ENCODE assay signal across 25 cellular contexts in the genomic region with DNA sequence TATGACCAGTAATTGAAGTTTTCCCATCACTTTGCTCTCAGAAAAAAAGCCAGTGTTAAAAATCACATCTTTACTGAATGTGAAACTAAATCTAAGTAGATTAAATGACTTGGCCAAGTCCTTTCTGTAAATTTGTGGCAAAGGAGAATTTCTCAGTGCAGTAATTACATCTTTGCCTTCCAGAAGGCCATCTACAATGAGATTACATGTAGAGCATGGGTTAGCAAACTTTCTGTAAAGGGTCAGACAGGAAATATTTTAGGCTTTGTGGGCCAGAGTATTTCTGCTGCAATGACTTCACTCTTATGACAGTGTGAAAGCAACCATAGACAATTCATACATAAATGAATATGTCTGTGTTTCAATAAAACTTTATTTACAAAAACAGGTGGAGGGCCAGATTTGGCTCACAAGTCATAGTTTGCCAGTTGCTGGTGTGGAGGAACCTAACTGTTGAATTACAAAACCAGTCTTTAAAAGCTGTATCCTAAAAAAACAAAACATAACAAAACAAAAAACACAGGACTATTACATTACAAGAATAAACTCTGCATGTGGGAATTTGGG.
"Had no signal": no experiment of that assay in that cellular context is flagged by ENCODE, and none has a peak within 500 bp of the region (broad histone marks: within the 10 kb centered on the region; RNA-seq: fewer than 3 reads in every experiment).

No MANE protein-coding gene starts in this region.

- H3K36me3 Mint-ChIP-seq: activated CD4-positive, alpha-beta memory T cell treated with anti-CD3 and anti-CD28 coated beads for 36 hours; activated naive CD4-positive, alpha-beta T cell treated with anti-CD3 and anti-CD28 coated beads, Interleukin-2, amount 50 U/mL, for 24 hours; activated naive CD8-positive, alpha-beta T cell treated with anti-CD3 and anti-CD28 coated beads for 36 hours had no signal

- H3K9me3 Mint-ChIP-seq: activated CD4-positive, alpha-beta memory T cell treated with anti-CD3 and anti-CD28 coated beads for 36 hours; activated CD4-positive, alpha-beta T cell treated with anti-CD3 and anti-CD28 coated beads, Interleukin-2, amount 10 ng/mL, durations not matched to agents 24 days and 14 days; activated naive CD4-positive, alpha-beta T cell treated with anti-CD3 and anti-CD28 coated beads for 36 hours; activated naive CD4-positive, alpha-beta T cell treated with anti-CD3 and anti-CD28 coated beads, Interleukin-2, amount 50 U/mL, for 24 hours; activated naive CD8-positive, alpha-beta T cell treated with anti-CD3 and anti-CD28 coated beads for 36 hours; activated naive CD8-positive, alpha-beta T cell treated with anti-CD3 and anti-CD28 coated beads, Interleukin-2, amount 50 U/mL, for 24 hours; activated T-helper 2 cell treated with anti-CD3 and anti-CD28 coated beads, Interferon-gamma antibody, Interleukin-2, Interleukin-4, amounts not matched to agents 10 μg/mL and 5 μg/mL and 100 μg/mL, durations not matched to agents 14 hours and 24 hours and 36 hours had no signal

- DNase-seq: activated CD4-positive, alpha-beta memory T cell treated with anti-CD3 and anti-CD28 coated beads for 36 hours; activated CD4-positive, alpha-beta T cell treated with anti-CD3 and anti-CD28 coated beads for 36 hours; activated CD4-positive, alpha-beta T cell treated with anti-CD3 and anti-CD28 coated beads, Interleukin-2, amount 10 ng/mL, durations not matched to agents 24 days and 14 days; activated CD4-positive, CD25-positive, alpha-beta regulatory T cell; activated CD4-positive, CD25-positive, alpha-beta regulatory T cell treated with anti-CD3 and anti-CD28 coated beads, Interleukin-2, amount 50 U/mL, for 72 hours; activated effector memory CD4-positive, alpha-beta T cell treated with anti-CD3 and anti-CD28 coated beads, Interleukin-2, amount 50 U/mL, for 16 hours; activated naive CD4-positive, alpha-beta T cell treated with anti-CD3 and anti-CD28 coated beads for 36 hours; activated naive CD8-positive, alpha-beta T cell treated with anti-CD3 and anti-CD28 coated beads for 36 hours; activated naive CD8-positive, alpha-beta T cell treated with anti-CD3 and anti-CD28 coated beads, Interleukin-2, amount 50 U/mL, for 24 hours; activated T-cell treated with anti-CD3 and anti-CD28 coated beads, Interleukin-2, amount 50 U/mL, for 1 hour; adrenal gland; amygdala; aorta; body of pancreas; caudate nucleus; colonic mucosa; effector CD8-positive, alpha-beta T cell; esophagus squamous epithelium; foreskin melanocyte; head of caudate nucleus; T-helper 17 cell had no signal

- H3K27me3 Mint-ChIP-seq: activated CD4-positive, alpha-beta memory T cell treated with anti-CD3 and anti-CD28 coated beads for 36 hours; activated CD4-positive, alpha-beta T cell treated with anti-CD3 and anti-CD28 coated beads for 36 hours; activated naive CD4-positive, alpha-beta T cell treated with anti-CD3 and anti-CD28 coated beads, Interleukin-2, amount 50 U/mL, for 24 hours; activated naive CD8-positive, alpha-beta T cell treated with anti-CD3 and anti-CD28 coated beads for 36 hours; activated naive CD8-positive, alpha-beta T cell treated with anti-CD3 and anti-CD28 coated beads, Interleukin-2, amount 50 U/mL, for 24 hours; T-helper 17 cell had no signal

- H3K4me3 Mint-ChIP-seq: activated CD4-positive, alpha-beta memory T cell treated with anti-CD3 and anti-CD28 coated beads for 36 hours; activated CD4-positive, alpha-beta T cell treated with anti-CD3 and anti-CD28 coated beads for 36 hours; activated CD4-positive, alpha-beta T cell treated with anti-CD3 and anti-CD28 coated beads, Interleukin-2, amount 10 ng/mL, durations not matched to agents 24 days and 14 days; activated naive CD4-positive, alpha-beta T cell treated with anti-CD3 and anti-CD28 coated beads for 36 hours; activated naive CD4-positive, alpha-beta T cell treated with anti-CD3 and anti-CD28 coated beads, Interleukin-2, amount 50 U/mL, for 24 hours; activated naive CD8-positive, alpha-beta T cell treated with anti-CD3 and anti-CD28 coated beads for 36 hours; activated naive CD8-positive, alpha-beta T cell treated with anti-CD3 and anti-CD28 coated beads, Interleukin-2, amount 50 U/mL, for 24 hours; T-helper 17 cell had no signal

- H3K4me3 ChIP-seq: adrenal gland, body of pancreas, colonic mucosa, esophagus squamous epithelium, gastroesophageal sphincter had no signal

- ATAC-seq: activated CD4-positive, alpha-beta T cell treated with anti-CD3 and anti-CD28 coated beads for 36 hours; activated naive CD8-positive, alpha-beta T cell treated with anti-CD3 and anti-CD28 coated beads, Interleukin-2, amount 50 U/mL, for 24 hours; body of pancreas; gastroesophageal sphincter; T-helper 17 cell had no signal

- H3K27ac Mint-ChIP-seq: activated CD4-positive, alpha-beta memory T cell treated with anti-CD3 and anti-CD28 coated beads for 36 hours; activated CD4-positive, alpha-beta T cell treated with anti-CD3 and anti-CD28 coated beads for 36 hours; activated CD4-positive, alpha-beta T cell treated with anti-CD3 and anti-CD28 coated beads, Interleukin-2, amount 10 ng/mL, durations not matched to agents 24 days and 14 days; activated naive CD4-positive, alpha-beta T cell treated with anti-CD3 and anti-CD28 coated beads for 36 hours; activated naive CD4-positive, alpha-beta T cell treated with anti-CD3 and anti-CD28 coated beads, Interleukin-2, amount 50 U/mL, for 24 hours; activated naive CD8-positive, alpha-beta T cell treated with anti-CD3 and anti-CD28 coated beads for 36 hours; activated naive CD8-positive, alpha-beta T cell treated with anti-CD3 and anti-CD28 coated beads, Interleukin-2, amount 50 U/mL, for 24 hours; activated T-helper 2 cell treated with anti-CD3 and anti-CD28 coated beads, Interferon-gamma antibody, Interleukin-2, Interleukin-4, amounts not matched to agents 10 μg/mL and 5 μg/mL and 100 μg/mL, durations not matched to agents 14 hours and 24 hours and 36 hours; T-helper 17 cell had no signal

- FAIRE-seq: endothelial cell of umbilical vein had no signal

- H3K4me1 Mint-ChIP-seq: activated CD4-positive, alpha-beta T cell treated with anti-CD3 and anti-CD28 coated beads for 36 hours; activated CD4-positive, alpha-beta T cell treated with anti-CD3 and anti-CD28 coated beads, Interleukin-2, amount 10 ng/mL, durations not matched to agents 24 days and 14 days; activated naive CD4-positive, alpha-beta T cell treated with anti-CD3 and anti-CD28 coated beads, Interleukin-2, amount 50 U/mL, for 24 hours; activated naive CD8-positive, alpha-beta T cell treated with anti-CD3 and anti-CD28 coated beads for 36 hours had no signal
